8 cellular contexts compared by ENCODE assay signal in the genomic region with DNA sequence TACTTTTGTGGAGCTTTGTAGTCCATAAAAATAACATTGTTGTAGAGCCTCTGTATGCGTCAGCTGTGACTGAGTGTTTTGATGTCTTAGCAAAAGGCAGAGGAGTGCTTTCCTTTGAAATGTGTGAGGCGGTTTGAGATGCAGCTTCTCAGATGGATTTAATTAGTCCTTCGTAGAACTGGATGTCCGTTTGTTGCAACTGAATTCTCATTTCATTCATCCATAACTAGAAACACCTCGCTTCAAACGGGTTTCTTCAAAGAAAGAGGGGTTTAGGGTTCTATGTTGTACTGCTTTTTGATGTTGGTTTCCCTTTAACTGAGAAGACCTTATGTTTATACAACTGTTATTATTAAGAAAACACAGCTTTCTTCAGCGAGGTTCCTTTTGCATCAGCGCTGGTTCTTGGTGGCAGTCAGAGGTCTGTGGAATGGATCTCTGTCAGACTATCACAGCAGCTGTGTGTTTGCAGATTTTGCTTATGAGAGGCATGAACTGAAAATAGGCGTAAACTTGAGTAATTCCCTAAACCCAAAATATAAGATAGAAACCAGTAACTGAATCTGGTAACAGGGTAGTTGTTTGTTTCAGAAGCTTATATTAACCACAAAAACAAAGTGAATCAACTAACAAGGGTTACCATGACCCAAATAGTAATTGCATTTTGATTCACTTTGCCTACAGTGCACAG.
DNase-seq lines count a peak whose midpoint lies in the region; ATAC-seq and TF ChIP-seq lines count a peak whose summit lies in the region.

No MANE protein-coding gene starts in this region.

- no peak for TF ChIP-seq CTCF in sigmoid colon (IDR thresholded peaks at IDR 0.05)

- TF ChIP-seq EP300 in sigmoid colon (IDR thresholded peaks at IDR 0.05): no peak

- intact Hi-C loops in sigmoid colon (cut with DNase I): no loop called here

- H3K4me1 ChIP-seq in sigmoid colon: peaks cover 0 to 13% (median 8%) of the 10 kb centered on the region in 4 donors

- H3K27me3 ChIP-seq in sigmoid colon: no peaks in the 10 kb centered on the region

- peaks cover 21% of the 10 kb centered on the region for H3K4me1 Mint-ChIP-seq in activated naive CD8-positive, alpha-beta T cell treated with anti-CD3 and anti-CD28 coated beads, Interleukin-2, amount 10 ng/mL, durations not matched to agents 7 days and 5 days

- no peaks in the 10 kb centered on the region for H3K9me3 Mint-ChIP-seq in activated naive CD8-positive, alpha-beta T cell treated with anti-CD3 and anti-CD28 coated beads, Interleukin-2, amount 10 ng/mL, durations not matched to agents 7 days and 5 days

- ATAC-seq in GM19324 (IDR thresholded peaks at IDR 0.05; ENCODE audit: low FRiP score, unreplicated experiment): peak; percentile 96
- ATAC-seq in HG03159 (IDR thresholded peaks at IDR 0.05; ENCODE audit: unreplicated experiment): peak; percentile 84
- ATAC-seq in activated naive CD8-positive, alpha-beta T cell treated with anti-CD3 and anti-CD28 coated beads, Interleukin-2, amount 10 ng/mL, durations not matched to agents 7 days and 5 days (ENCODE audit: low read depth): peak; percentile 17

- WGBS in sigmoid colon, 2 donors: 65 to 77% methylated on average over 9 of the region's 9 CpGs

- H3K9me3 ChIP-seq in sigmoid colon: no peaks in the 10 kb centered on the region

- POLR2A ChIA-PET in activated naive CD8-positive, alpha-beta T cell treated with anti-CD3 and anti-CD28 coated beads, Interleukin-2, amount 10 ng/mL, durations not matched to agents 7 days and 5 days (lab: Charles Lee): no interaction called here

- peak overlapping the region; percentile 17 for H3K27ac Mint-ChIP-seq in activated naive CD8-positive, alpha-beta T cell treated with anti-CD3 and anti-CD28 coated beads, Interleukin-2, amount 10 ng/mL, durations not matched to agents 7 days and 5 days

- H3K4me3 ChIP-seq in sigmoid colon: no peak overlapping the region

- H3K27me3 Mint-ChIP-seq in activated naive CD8-positive, alpha-beta T cell treated with anti-CD3 and anti-CD28 coated beads, Interleukin-2, amount 10 ng/mL, durations not matched to agents 7 days and 5 days: no peaks in the 10 kb centered on the region

- DNase-seq in EH (ENCODE audit: low read depth) (peak; percentile 95), sigmoid colon (no peak), hypothalamus (lab: John Stamatoyannopoulos, UW) (no peak), DMS53 (lab: John Stamatoyannopoulos, UW) (no peak), HK-2 (ENCODE audit: unreplicated experiment) (no peak)
- no peak for DNase-seq in activated naive CD8-positive, alpha-beta T cell treated with anti-CD3 and anti-CD28 coated beads, Interleukin-2, amount 10 ng/mL, durations not matched to agents 7 days and 5 days

- H3K4me3 Mint-ChIP-seq in activated naive CD8-positive, alpha-beta T cell treated with anti-CD3 and anti-CD28 coated beads, Interleukin-2, amount 10 ng/mL, durations not matched to agents 7 days and 5 days: peak overlapping the region; percentile 3

- H3K36me3 Mint-ChIP-seq in activated naive CD8-positive, alpha-beta T cell treated with anti-CD3 and anti-CD28 coated beads, Interleukin-2, amount 10 ng/mL, durations not matched to agents 7 days and 5 days: peaks cover 3% of the 10 kb centered on the region

- no peak for TF ChIP-seq POLR2A in sigmoid colon (IDR thresholded peaks at IDR 0.05)

- peak overlapping the region in 3 of 4 donors; percentile 59 to 65 (median 61) for H3K27ac ChIP-seq in sigmoid colon

- no peaks in the 10 kb centered on the region for H3K36me3 ChIP-seq in sigmoid colon

Comparison
In these comparisons a context has a peak if more than half of its experiments do, and no peak if none do; other contexts are left out.
1. ATAC-seq: peak in every context shown above with its lines; median percentile 96 in GM19324; 84 in HG03159; 17 in activated naive CD8-positive, alpha-beta T cell treated with anti-CD3 and anti-CD28 coated beads, Interleukin-2, amount 10 ng/mL, durations not matched to agents 7 days and 5 days.